ENCODE assay signal across 8 cellular contexts in genomic region chr7:139602143-139602722, GRCh38.
A peak's percentile ranks its signal among the peaks of the same experiment; 100 is the strongest.
DNase-seq lines count a peak whose midpoint lies in the region; ATAC-seq, FAIRE-seq and TF ChIP-seq lines count a peak whose summit lies in the region.

No MANE protein-coding gene starts in this region.

- peaks cover 34% of the 10 kb centered on the region for H3K36me3 Mint-ChIP-seq in natural killer cell

- DNase-seq in DMS153 treated with DMSO at 0.1 percent for 48 hours (lab: John Stamatoyannopoulos, UW; ENCODE audit: unreplicated experiment) (peak; percentile 27), HTR-8/SVneo (ENCODE audit: insufficient read length, low spot score) (peak; percentile 34), RKO (ENCODE audit: low spot score) (peak; percentile 80), epithelial cell of esophagus (ENCODE audit: low read depth) (peak; percentile 34), natural killer cell (no peak)

- peaks cover 5 to 8% of the 10 kb centered on the region in 2 donors for H3K4me1 Mint-ChIP-seq in natural killer cell

- H3K4me3 Mint-ChIP-seq in natural killer cell, result no peak overlapping the region

- TF ChIP-seq CTCF in epithelial cell of esophagus (IDR thresholded peaks at IDR 0.05; ENCODE audit: insufficient read depth, low read depth, low read length, missing control alignments) (peak; percentile 59), natural killer cell (IDR thresholded peaks at IDR 0.05) (peak; percentile 45)

- intact Hi-C loops in natural killer cell (cut with micrococcal nuclease), result loop anchor here (1.0 kb wide), 1 partner anchor 400 kb away; no protein-coding TSS in a partner anchor

- ATAC-seq in natural killer cell, result peak; percentile 66 to 81 (median 71)
- ATAC-seq in GM19351 (IDR thresholded peaks at IDR 0.05; ENCODE audit: unreplicated experiment), result no peak
- no peak for ATAC-seq in HG02642 (IDR thresholded peaks at IDR 0.05; ENCODE audit: poor library complexity, unreplicated experiment)
- ATAC-seq in GM21381 (IDR thresholded peaks at IDR 0.05; ENCODE audit: unreplicated experiment), result no peak

- H3K4me3 ChIP-seq in epithelial cell of esophagus (ENCODE audit: low read length), result no peak overlapping the region

- H3K27ac Mint-ChIP-seq in natural killer cell, result no peak overlapping the region

- H3K9me3 Mint-ChIP-seq in natural killer cell, result no peaks in the 10 kb centered on the region

- no peaks in the 10 kb centered on the region for H3K27me3 Mint-ChIP-seq in natural killer cell (ENCODE audit: low read depth in 2 of 2)

- FAIRE-seq in HTR-8/SVneo (lab: Jason Lieb, UNC), result no peak

Comparison
In these comparisons a context has a peak if more than half of its experiments do, and no peak if none do; other contexts are left out.
1. ATAC-seq: peak in natural killer cell (3 of 3); none in GM19351 (single experiment), HG02642 (single experiment) and GM21381 (single experiment).